ENCODE assay signal across 1 cellular context in genomic region chr13:96346846-96347367, GRCh38.
A peak's percentile ranks its signal among the peaks of the same experiment; 100 is the strongest.
TF ChIP-seq lines count a peak whose summit lies in the region.

No MANE protein-coding gene starts in this region.

TF ChIP-seq in SK-N-SH, 30 proteins besides CTCF, POLR2A, EP300 and RAD21 (continued from another document):
- TF ChIP-seq REST (IDR thresholded peaks at IDR 0.05; ENCODE audit: low read depth, low read length) (no peak), SIN3A (IDR thresholded peaks at IDR 0.05; ENCODE audit: borderline replicate concordance, low read depth, low read length) (no peak), RCOR1 (IDR thresholded peaks at IDR 0.05; ENCODE audit: low read length) (peak; percentile 68; the same call in 1 of the 2 replicates), RFX5 (IDR thresholded peaks at IDR 0.05; ENCODE audit: low read length) (peak; percentile 15; the same call in 1 of the 2 replicates), CHD2 (IDR thresholded peaks at IDR 0.05; ENCODE audit: low read length, partially characterized antibody) (peak; percentile 23)
